In the genomic region with DNA sequence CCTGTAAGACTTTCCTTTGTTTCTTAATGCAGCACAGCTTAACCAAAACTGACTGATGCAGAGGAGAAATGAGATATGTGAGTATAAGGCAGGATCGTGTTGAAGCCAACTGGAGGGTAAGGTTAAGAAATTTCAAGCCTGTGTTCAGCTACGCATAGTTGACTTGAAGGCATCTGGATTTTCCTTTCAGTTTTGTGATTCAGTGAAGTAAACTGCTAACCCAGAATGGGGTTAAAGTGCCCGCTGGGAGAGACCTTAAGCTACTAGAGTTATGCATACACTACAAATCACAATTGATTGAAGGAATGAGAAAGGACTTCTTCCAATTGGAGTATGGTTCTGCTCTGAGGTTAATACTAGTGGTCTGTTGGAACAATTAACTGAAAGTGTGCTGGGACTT, we compare ENCODE assay signal across 20 cellular contexts. TPM values are rescaled to one million over a fixed set of nuclear protein-coding genes. Genes with fewer than 3 reads are reported as not detected.
"Had no signal": no experiment of that assay in that cellular context is flagged by ENCODE, and none has a peak within 500 bp of the region (broad histone marks: within the 10 kb centered on the region; RNA-seq: fewer than 3 reads in every experiment).

No MANE protein-coding gene starts in this region.

- H3K4me3 ChIP-seq: K562 had no signal

- DNase-seq: Kasumi-1; MM.1S; NCI-H1092 treated with DMSO at 0.1 percent for 48 hours; NCI-H1436; NCI-H187; NCI-H2029; NCI-H2081 treated with DMSO at 0.1 percent for 48 hours; NCI-H2171; NCI-H226; NCI-H446; NCI-H510A; NCI-H524 treated with DMSO at 0.1 percent for 48 hours; NCI-H69; NCI-H774; NK-92 treated with Interleukin-12 subunit alpha and Interleukin-12 subunit beta, amount 100 ng/mL, for 24 hours; PC-3; SHP77; SK-N-SH had no signal

RNA-seq across cellular contexts. Expression of gene THSD7B, which starts 22.6 kb away (rescaled TPM):
- total RNA-seq: K562, SK-MEL-5 had no signal
